ENCODE assay signal across 9 cellular contexts in the genomic region with DNA sequence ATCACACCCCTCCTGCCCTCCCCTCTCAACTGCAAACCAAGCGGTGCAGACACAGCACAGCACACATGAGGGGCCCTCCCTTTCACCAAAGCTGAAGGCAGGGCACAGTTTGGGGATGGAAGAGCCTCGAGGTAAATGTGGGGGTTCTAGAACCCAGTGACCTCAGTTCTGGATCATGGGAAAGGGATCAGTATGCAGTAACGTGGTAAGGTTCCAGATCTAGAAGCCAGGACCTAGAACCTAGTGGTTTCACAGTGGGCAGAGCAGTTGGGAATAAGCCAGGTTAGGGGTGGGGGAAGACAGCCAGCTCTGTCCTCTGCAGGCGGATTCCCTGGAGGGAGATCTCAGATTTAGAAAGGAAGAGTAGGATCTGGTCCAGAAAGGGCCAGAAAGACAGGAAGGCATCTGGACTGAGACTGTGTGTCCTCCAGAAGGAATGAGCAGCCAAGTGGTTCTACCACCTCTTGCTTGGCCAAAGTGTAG. TPM values are rescaled to one million over a fixed set of nuclear protein-coding genes. Genes with fewer than 3 reads are reported as not detected.
DNase-seq lines count a peak whose midpoint lies in the region; ATAC-seq and TF ChIP-seq lines count a peak whose summit lies in the region.
"Had no signal": no experiment of that assay in that cellular context is flagged by ENCODE, and none has a peak within 500 bp of the region (broad histone marks: within the 10 kb centered on the region; RNA-seq: fewer than 3 reads in every experiment).

No MANE protein-coding gene starts in this region.

- CTCF ChIA-PET in PC-9 (lab: Charles Lee) = no interaction called here

- POLR2A ChIA-PET in PC-9 (lab: Charles Lee; ENCODE audit: unreplicated experiment) = interaction anchor here (0.6 to 1.0 kb wide), 5 partner anchors 11 to 81 kb away, joined by 3 to 5 read pairs (median 3); a partner anchor contains a TSS

- in situ Hi-C loops in gastrocnemius medialis (cut with MboI; ENCODE audit: low sequenced_read_pairs in 4 of 4) = loop anchor here in 2 of 4 donors (10.0 to 25.0 kb wide), 2 partner anchors 93 to 106 kb away; a partner anchor contains a TSS

- H3K27ac ChIP-seq in PC-9 (peak overlapping the region; percentile 37; the same call in 1 of the 2 replicates), epithelial cell of prostate (peak overlapping the region; percentile 75), gastrocnemius medialis (peak overlapping the region; percentile 89 to 99 (median 98))

- H3K4me3 ChIP-seq in PC-9 = no peak overlapping the region
- H3K4me3 ChIP-seq in gastrocnemius medialis = no peak overlapping the region
- H3K4me3 ChIP-seq: skin epidermis had no signal

- H3F3A ChIP-seq in PC-9 (ENCODE audit: insufficient read depth, low read depth) = peaks cover 67% of the 10 kb centered on the region

- DNase-seq in EL (peak; percentile 40), PC-9 (no peak), epithelial cell of prostate (ENCODE audit: low read depth, low spot score) (no peak), gastrocnemius medialis (peak in 1 of 2 donors; percentile 31), dermis blood vessel endothelial cell (no peak)
- DNase-seq in activated CD4-positive, CD25-positive, alpha-beta regulatory T cell treated with anti-CD3 and anti-CD28 coated beads, Interleukin-2, amount 50 U/mL, for 72 hours = no peak
- DNase-seq: NCI-H446 treated with DMSO at 0.1 percent for 48 hours had no signal

- TF ChIP-seq CTCF in PC-9 (conservative IDR thresholded peaks at IDR 0.05) (no peak), gastrocnemius medialis (IDR thresholded peaks at IDR 0.05 in 4 of 5, conservative IDR thresholded peaks at IDR 0.05 in 1 of 5) (no peak)

- ATAC-seq in gastrocnemius medialis (no peak), HG03135 (IDR thresholded peaks at IDR 0.05; ENCODE audit: unreplicated experiment) (no peak)

- no peak overlapping the region for H2AFZ ChIP-seq in PC-9

- peak overlapping the region; percentile 84; the same call in 1 of the 2 replicates for H3K4me2 ChIP-seq in PC-9

- H3K36me3 ChIP-seq in PC-9 (ENCODE audit: low read depth) (peaks cover 18% of the 10 kb centered on the region), gastrocnemius medialis (peaks cover 0 to 50% of the 10 kb centered on the region in 2 donors)

- peaks cover 22% of the 10 kb centered on the region for H4K20me1 ChIP-seq in PC-9 (ENCODE audit: insufficient read depth)

- no peaks in the 10 kb centered on the region for H3K9me2 ChIP-seq in PC-9 (ENCODE audit: insufficient read depth)

- BruUV-seq in PC-9 (replicated peaks; lab: Mats Ljungman, UMichigan) = no TSS peak

- peaks cover 27% of the 10 kb centered on the region for H3K4me1 ChIP-seq in PC-9 (replicated peaks; ENCODE audit: insufficient read depth)
- peaks cover 33 to 45% of the 10 kb centered on the region in 2 donors for H3K4me1 ChIP-seq in gastrocnemius medialis

- peaks cover 33% of the 10 kb centered on the region for H3K79me2 ChIP-seq in PC-9 (ENCODE audit: low read depth)

- no peak for TF ChIP-seq POLR2A in gastrocnemius medialis (IDR thresholded peaks at IDR 0.05)

- H3K27me3 ChIP-seq in PC-9 (ENCODE audit: insufficient read depth, low read depth) (no peaks in the 10 kb centered on the region), gastrocnemius medialis (no peaks in the 10 kb centered on the region)

- intact Hi-C loops in PC-9 (cut with micrococcal nuclease; ENCODE audit: unreplicated experiment) (loop anchor here (5.0 to 10.0 kb wide), 2 partner anchors 321 to 483 kb away; a partner anchor contains a TSS), gastrocnemius medialis (cut with DNase I; ENCODE audit: low total_unique reads) (loop anchor here (5.0 kb wide), 1 partner anchor 171 kb away; no protein-coding TSS in a partner anchor)

- H3K9me3 ChIP-seq in PC-9 (ENCODE audit: insufficient read depth, low read depth) (no peaks in the 10 kb centered on the region), gastrocnemius medialis (no peaks in the 10 kb centered on the region)

RNA-seq across cellular contexts. Expression of a gene that starts 3.1 kb away (rescaled TPM):
- total RNA-seq in PC-9 (2021) (3,402 and 3,822 TPM in 2 replicates), gastrocnemius medialis (1,000 to 10,000 TPM in 3 of 4 donors, 100 to 1,000 TPM in 1; 894 to 1,364 (median 1,121) TPM), dermis blood vessel endothelial cell (1,252 and 1,399 TPM in 2 replicates)

RNA-seq across cellular contexts. Expression of a gene that starts 13.5 kb away (rescaled TPM):
- total RNA-seq in PC-9 (2021) (140 and 198 TPM in 2 replicates), gastrocnemius medialis (10 to 100 TPM in 3 of 4 donors, 1 to 10 TPM in 1; 7.9 to 21.8 (median 18.0) TPM), dermis blood vessel endothelial cell (96.8 and 134 TPM in 2 replicates)

RNA-seq across cellular contexts. Expression of a gene that starts 24.9 kb away (rescaled TPM):
- 47.5 and 54.2 TPM in 2 replicates for total RNA-seq in PC-9 (2021)
- 100 to 1,000 TPM; 110 to 221 (median 126) TPM for total RNA-seq in gastrocnemius medialis
- 14.8 and 28.8 TPM in 2 replicates for total RNA-seq in dermis blood vessel endothelial cell

RNA-seq across cellular contexts. Expression of a gene that starts 25.5 kb away (rescaled TPM):
- 175 and 179 TPM in 2 replicates for total RNA-seq in PC-9 (2021)
- 100 to 1,000 TPM; 134 to 185 (median 146) TPM for total RNA-seq in gastrocnemius medialis
- 172 and 278 TPM in 2 replicates for total RNA-seq in dermis blood vessel endothelial cell

RNA-seq across cellular contexts. Expression of a gene that starts 34.7 kb away (rescaled TPM):
- 2.0 and 2.4 TPM in 2 replicates for total RNA-seq in PC-9 (2021)
- total RNA-seq in gastrocnemius medialis = not detected
- total RNA-seq in dermis blood vessel endothelial cell = not detected in 2 replicates

Comparison
In these comparisons a context has a peak if more than half of its experiments do, and no peak if none do; other contexts are left out.
1. H3K27ac ChIP-seq: peak in every context shown above with its lines; median percentile 98 in gastrocnemius medialis; 75 in epithelial cell of prostate; 37 in PC-9.